ENCODE assay signal across 17 cellular contexts in genomic region chr2:239726631-239727181, GRCh38.
"Had no signal": no experiment of that assay in that cellular context is flagged by ENCODE, and none has a peak within 500 bp of the region (broad histone marks: within the 10 kb centered on the region; RNA-seq: fewer than 3 reads in every experiment).

No MANE protein-coding gene starts in this region.

- H3K9me3 Mint-ChIP-seq: naive B cell, neural progenitor cell had no signal

- H3K4me3 Mint-ChIP-seq: activated CD4-positive, alpha-beta memory T cell treated with anti-CD3 and anti-CD28 coated beads, Interleukin-2, amount 10 ng/mL, durations not matched to agents 7 days and 5 days; naive B cell; neural progenitor cell; T-helper 17 cell had no signal

- H3K9me3 ChIP-seq: adrenal gland, esophagus muscularis mucosa had no signal

- DNase-seq: activated CD4-positive, alpha-beta memory T cell treated with anti-CD3 and anti-CD28 coated beads, Interleukin-2, amount 10 ng/mL, durations not matched to agents 7 days and 5 days; activated CD4-positive, alpha-beta T cell treated with anti-CD3 and anti-CD28 coated beads for 4 hours; activated T-cell treated with anti-CD3 and anti-CD28 coated beads, Interleukin-2, amount 50 U/mL, for 48 hours; adrenal gland; mammary epithelial cell; naive B cell; stimulated activated CD4-positive, alpha-beta T cell treated with anti-CD3 and anti-CD28 coated beads, Interleukin-15, amount 100 ng/mL, for 24 hours; stimulated activated CD4-positive, alpha-beta T cell treated with anti-CD3 and anti-CD28 coated beads, Interleukin-4, amount 100 ng/mL, for 1 hour; stimulated activated naive CD8-positive, alpha-beta T cell treated with anti-CD3 and anti-CD28 coated beads, Interleukin-15, Interleukin-2, amounts not matched to agents 100 U/mL and 50 U/mL, for 24 hours; WERI-Rb-1 had no signal

- H3K4me1 ChIP-seq: adrenal gland, neural progenitor cell, parathyroid adenoma had no signal

- H3K36me3 Mint-ChIP-seq: naive B cell, neural progenitor cell had no signal

- ATAC-seq: left lobe of liver; stimulated activated naive CD8-positive, alpha-beta T cell treated with anti-CD3 and anti-CD28 coated beads, Interleukin-15, Interleukin-2, amounts not matched to agents 100 U/mL and 50 U/mL, for 24 hours; T-helper 17 cell had no signal

- H3K4me2 ChIP-seq: hepatocyte, neural progenitor cell had no signal

- H3K4me1 Mint-ChIP-seq: naive B cell had no signal

- H3K4me3 ChIP-seq: adrenal gland, cardiac muscle cell, esophagus muscularis mucosa, hepatocyte, neural progenitor cell had no signal

- H3K79me2 ChIP-seq: hepatocyte, parathyroid adenoma had no signal

- H3K9ac ChIP-seq: neural progenitor cell, parathyroid adenoma had no signal

- H3K27ac Mint-ChIP-seq: activated CD4-positive, alpha-beta memory T cell treated with anti-CD3 and anti-CD28 coated beads, Interleukin-2, amount 10 ng/mL, durations not matched to agents 7 days and 5 days; neural progenitor cell; T-helper 17 cell had no signal

- H3K36me3 ChIP-seq: adrenal gland, cardiac muscle cell, esophagus muscularis mucosa, neural progenitor cell, WERI-Rb-1 had no signal

- H2AFZ ChIP-seq: hepatocyte, neural progenitor cell, parathyroid adenoma had no signal

- H3K27ac ChIP-seq: adrenal gland, cardiac muscle cell, esophagus muscularis mucosa, hepatocyte, neural progenitor cell, parathyroid adenoma, WERI-Rb-1 had no signal

- H3K27me3 ChIP-seq: adrenal gland, cardiac muscle cell, esophagus muscularis mucosa, hepatocyte, neural progenitor cell had no signal
